8 cellular contexts compared by ENCODE assay signal in genomic region chr6:97440590-97441176, GRCh38.
DNase-seq lines count a peak whose midpoint lies in the region; ATAC-seq and TF ChIP-seq lines count a peak whose summit lies in the region.

No MANE protein-coding gene starts in this region.

- intact Hi-C loops in A673 (cut with micrococcal nuclease; ENCODE audit: unreplicated experiment) = loop anchor here (2.0 kb wide), 3 partner anchors 28 to 1404 kb away; no protein-coding TSS in a partner anchor

- CTCF ChIA-PET in A673 (lab: Charles Lee) = interaction anchor here (0.5 to 1.2 kb wide), 4 partner anchors 15 to 533 kb away, joined by 3 to 4 read pairs (median 4); no protein-coding TSS in a partner anchor

- H3K4me3 ChIP-seq in A673 (ENCODE audit: low read depth, low read length, poor library complexity, severe bottlenecking) = peak overlapping the region; percentile 31

- H3K27ac ChIP-seq in A673 (ENCODE audit: low read depth, low read length, poor library complexity, severe bottlenecking) = peak overlapping the region; percentile 24
- H3K27ac ChIP-seq in layer of hippocampus (ENCODE audit: low read depth, low read length) = peak overlapping the region; percentile 78

- H3K9me3 ChIP-seq in A673 (ENCODE audit: low read depth, low read length, poor library complexity, severe bottlenecking) = no peaks in the 10 kb centered on the region

- ATAC-seq in GM18868 (IDR thresholded peaks at IDR 0.05; ENCODE audit: unreplicated experiment) = peak; percentile 55
- ATAC-seq in GM19351 (IDR thresholded peaks at IDR 0.05; ENCODE audit: unreplicated experiment) = no peak

- H3K27me3 ChIP-seq in A673 (replicated peaks; ENCODE audit: insufficient read depth, low read depth, low read length, poor library complexity) (no peaks in the 10 kb centered on the region), layer of hippocampus (ENCODE audit: control insufficient read depth, insufficient read depth, low read length) (no peaks in the 10 kb centered on the region)

- peak; percentile 85 for TF ChIP-seq CTCF in A673 (conservative IDR thresholded peaks at IDR 0.05; ENCODE audit: low read depth, low read length)

- DNase-seq in A673 (ENCODE audit: low spot score) (peak; percentile 94), NCI-H128 (lab: John Stamatoyannopoulos, UW; ENCODE audit: unreplicated experiment) (peak; percentile 8), amygdala (lab: John Stamatoyannopoulos, UW) (peak in 48 of 56 donors; percentile 11 to 88 (median 63)), NCI-H187 (lab: John Stamatoyannopoulos, UW) (no peak)
- no peak for DNase-seq in stimulated activated CD4-positive, alpha-beta T cell treated with anti-CD3 and anti-CD28 coated beads, Interleukin-2, amount 100 ng/mL, for 24 hours

- POLR2A ChIA-PET in A673 (lab: Charles Lee; ENCODE audit: low non-redundant PET) = interaction anchor here (0.6 kb wide), 2 partner anchors 26 to 129 kb away, joined by 3 read pairs; no protein-coding TSS in a partner anchor

- no peaks in the 10 kb centered on the region for H3K36me3 ChIP-seq in A673 (ENCODE audit: insufficient read depth, low read length, poor library complexity, severe bottlenecking)

- no TSS peak for BruUV-seq in A673 (replicated peaks; lab: Mats Ljungman, UMichigan)

- peaks cover 43% of the 10 kb centered on the region for H3K4me1 ChIP-seq in A673 (ENCODE audit: insufficient read depth, low read length, poor library complexity, severe bottlenecking)

Comparison
In these comparisons a context has a peak if more than half of its experiments do, and no peak if none do; other contexts are left out.
1. DNase-seq: peak in A673 (single experiment), NCI-H128 (single experiment) and amygdala (48 of 56); none in stimulated activated CD4-positive, alpha-beta T cell treated with anti-CD3 and anti-CD28 coated beads, Interleukin-2, amount 100 ng/mL, for 24 hours (0 of 2) and NCI-H187 (0 of 2).